In genomic region chr4:139416073-139416673, GRCh38 we compare ENCODE assay signal across 8 cellular contexts. TPM values are rescaled to one million over a fixed set of nuclear protein-coding genes. Genes with fewer than 3 reads are reported as not detected.
DNase-seq lines count a peak whose midpoint lies in the region; ATAC-seq, FAIRE-seq and TF ChIP-seq lines count a peak whose summit lies in the region.

No MANE protein-coding gene starts in this region.

- TF ChIP-seq CTCF in GM20000 (IDR thresholded peaks at IDR 0.05; ENCODE audit: extremely low read depth, missing control alignments) = peak; percentile 32
- peak; percentile 69; the same call in 1 of the 2 replicates for TF ChIP-seq CTCF in Panc1 (IDR thresholded peaks at IDR 0.05)

- peak; percentile 38 for DNase-seq in COLO829 (ENCODE audit: low spot score)
- DNase-seq in GM20000 (ENCODE audit: low spot score) = no peak
- DNase-seq in Panc1 (ENCODE audit: low read depth, low spot score) = no peak
- peak; percentile 74 for DNase-seq in natural killer cell treated with Interleukin-12 subunit alpha and Interleukin-12 subunit beta and Interleukin-15 and Interleukin-18, amount 100 ng/mL, for 72 hours (ENCODE audit: low spot score)
- DNase-seq in NCI-H774 (lab: John Stamatoyannopoulos, UW) = no peak

- ATAC-seq in Panc1 (no peak), GM18517 (IDR thresholded peaks at IDR 0.05; ENCODE audit: unreplicated experiment) (no peak), HG02973 (IDR thresholded peaks at IDR 0.05; ENCODE audit: unreplicated experiment) (no peak)
- ATAC-seq in natural killer cell treated with Interleukin-12 subunit alpha and Interleukin-12 subunit beta and Interleukin-15 and Interleukin-18, amount 100 ng/mL, for 72 hours = no peak

- no peaks in the 10 kb centered on the region for H3K36me3 ChIP-seq in Panc1 (ENCODE audit: control insufficient read depth, insufficient read depth, low read length)

- peaks cover 26% of the 10 kb centered on the region for H3K36me3 Mint-ChIP-seq in natural killer cell treated with Interleukin-12 subunit alpha and Interleukin-12 subunit beta and Interleukin-15 and Interleukin-18, amount 100 ng/mL, for 72 hours

- intact Hi-C loops in Panc1 (cut with micrococcal nuclease; ENCODE audit: unreplicated experiment) = no loop called here

- H3K4me1 ChIP-seq in Panc1 (ENCODE audit: control insufficient read depth, insufficient read depth, low read length) = no peaks in the 10 kb centered on the region

- H3K9me3 Mint-ChIP-seq in natural killer cell treated with Interleukin-12 subunit alpha and Interleukin-12 subunit beta and Interleukin-15 and Interleukin-18, amount 100 ng/mL, for 72 hours = no peaks in the 10 kb centered on the region

- no peaks in the 10 kb centered on the region for H3K9me3 ChIP-seq in Panc1 (ENCODE audit: control insufficient read depth, insufficient read depth, low read depth, low read length)

- in situ Hi-C loops in Panc1 (cut with HindIII; ENCODE audit: low pct_unique_long_range_greater_than_20kb, low sequenced_read_pairs) = no loop called here

- BruUV-seq in Panc1 (replicated peaks; lab: Mats Ljungman, UMichigan) = no TSS peak

- H3K4me1 Mint-ChIP-seq in natural killer cell treated with Interleukin-12 subunit alpha and Interleukin-12 subunit beta and Interleukin-15 and Interleukin-18, amount 100 ng/mL, for 72 hours (ENCODE audit: low read depth in 2 of 2) = peaks cover 26% of the 10 kb centered on the region in 2 donors

- H3K27me3 Mint-ChIP-seq in natural killer cell treated with Interleukin-12 subunit alpha and Interleukin-12 subunit beta and Interleukin-15 and Interleukin-18, amount 100 ng/mL, for 72 hours = no peaks in the 10 kb centered on the region

- FAIRE-seq in endometrium (lab: Jason Lieb, UNC) = peak; percentile 84

- CTCF ChIA-PET in Panc1 (lab: Charles Lee) = no interaction called here

- POLR2A ChIA-PET in Panc1 (lab: Charles Lee) = no interaction called here

- H3K27ac Mint-ChIP-seq in natural killer cell treated with Interleukin-12 subunit alpha and Interleukin-12 subunit beta and Interleukin-15 and Interleukin-18, amount 100 ng/mL, for 72 hours = no peak overlapping the region

- no peak overlapping the region for H3K4me3 Mint-ChIP-seq in natural killer cell treated with Interleukin-12 subunit alpha and Interleukin-12 subunit beta and Interleukin-15 and Interleukin-18, amount 100 ng/mL, for 72 hours

- H3K27ac ChIP-seq in Panc1 (ENCODE audit: low read length) = no peak overlapping the region

- no peak overlapping the region for H3K4me3 ChIP-seq in Panc1 (ENCODE audit: low read depth in 2 of 2, low read length in 2 of 2)

- H3K27me3 ChIP-seq in Panc1 (ENCODE audit: control insufficient read depth, insufficient read depth, low read length) = no peaks in the 10 kb centered on the region

RNA-seq across cellular contexts. Expression of gene RAB33B, which starts 37.7 kb away (rescaled TPM):
- total RNA-seq in Panc1 (2021; ENCODE audit: unreplicated experiment) = 4.5 TPM
- 3.9 TPM for polyA plus RNA-seq in Panc1 (2012; ENCODE audit: insufficient read length)
- 10 to 100 TPM in 1 of 2 donors, 1 to 10 TPM in 1; 6.8 to 10.0 TPM for total RNA-seq in natural killer cell treated with Interleukin-12 subunit alpha and Interleukin-12 subunit beta and Interleukin-15 and Interleukin-18, amount 100 ng/mL, for 72 hours

Comparison
In these comparisons a context has a peak if more than half of its experiments do, and no peak if none do; other contexts are left out.
1. DNase-seq: peak in COLO829 (single experiment) and natural killer cell treated with Interleukin-12 subunit alpha and Interleukin-12 subunit beta and Interleukin-15 and Interleukin-18, amount 100 ng/mL, for 72 hours (single experiment); none in GM20000 (single experiment), Panc1 (single experiment) and NCI-H774 (single experiment).